18 cellular contexts compared by ENCODE assay signal in genomic region chr6:141491684-141492083, GRCh38.
A peak's percentile ranks its signal among the peaks of the same experiment; 100 is the strongest.
DNase-seq lines count a peak whose midpoint lies in the region; FAIRE-seq and TF ChIP-seq lines count a peak whose summit lies in the region.
"Had no signal": no experiment of that assay in that cellular context is flagged by ENCODE, and none has a peak within 500 bp of the region (broad histone marks: within the 10 kb centered on the region; RNA-seq: fewer than 3 reads in every experiment).

No MANE protein-coding gene starts in this region.

- H3K27ac ChIP-seq in ACC112 (ENCODE audit: low read depth, low read length) (no peak overlapping the region), GM23248 (no peak overlapping the region), OCI-LY1 (ENCODE audit: low read depth, low read length, poor library complexity, severe bottlenecking) (no peak overlapping the region), kidney (ENCODE audit: low read depth in 2 of 2, low read length in 2 of 2) (no peak overlapping the region), trophoblast cell (ENCODE audit: low read depth, low read length) (no peak overlapping the region)
- H3K27ac ChIP-seq: C4-2B had no signal

- H3K23ac ChIP-seq in trophoblast cell (ENCODE audit: low read length) = no peak overlapping the region

- H2AK5ac ChIP-seq in trophoblast cell (ENCODE audit: low read length) = no peak overlapping the region

- no peak overlapping the region for H2BK5ac ChIP-seq in trophoblast cell (ENCODE audit: low read depth, low read length, poor library complexity)

- H3K9ac ChIP-seq in GM23248 (no peak overlapping the region), OCI-LY1 (ENCODE audit: low read length) (no peak overlapping the region), kidney (ENCODE audit: low read length in 2 of 2) (no peak overlapping the region), trophoblast cell (ENCODE audit: low read length) (no peak overlapping the region)

- FAIRE-seq in kidney (lab: Jason Lieb, UNC) = peak; percentile 25
- FAIRE-seq: A204.1, D721Med, GM12892, GM18507, H54, HTR-8/SVneo had no signal

- in situ Hi-C loops in GM23248 (cut with MboI) = no loop called here

- H3K9me3 ChIP-seq in GM23248 (ENCODE audit: low read depth) = no peaks in the 10 kb centered on the region
- peaks cover 2% of the 10 kb centered on the region; the same call in 1 of the 2 replicates for H3K9me3 ChIP-seq in OCI-LY1 (ENCODE audit: low read length)
- H3K9me3 ChIP-seq in kidney (ENCODE audit: control insufficient read depth in 1 of 2, low read length in 2 of 2) = no peaks in the 10 kb centered on the region
- no peaks in the 10 kb centered on the region for H3K9me3 ChIP-seq in trophoblast cell (ENCODE audit: insufficient read depth, low read depth, low read length)
- H3K9me3 ChIP-seq: Caco-2 had no signal

- H3K18ac ChIP-seq in trophoblast cell (ENCODE audit: low read length) = no peak overlapping the region

- no peak overlapping the region for H3K4ac ChIP-seq in trophoblast cell (ENCODE audit: low read depth, low read length)

- no peak overlapping the region for H3K14ac ChIP-seq in trophoblast cell (ENCODE audit: low read length)

- H3K4me3 ChIP-seq in ACC112 (ENCODE audit: low read depth, low read length) (no peak overlapping the region), GM23248 (no peak overlapping the region), OCI-LY1 (ENCODE audit: low read depth, low read length, poor library complexity, severe bottlenecking) (no peak overlapping the region), kidney (ENCODE audit: low read length in 2 of 2) (no peak overlapping the region), trophoblast cell (ENCODE audit: low read depth, low read length) (no peak overlapping the region)
- H3K4me3 ChIP-seq: GM23338 had no signal

- H3K79me2 ChIP-seq in ACC112 (ENCODE audit: control insufficient read depth, insufficient read depth, low read length, unreplicated experiment) (no peaks in the 10 kb centered on the region), GM23248 (ENCODE audit: insufficient read depth) (no peaks in the 10 kb centered on the region), OCI-LY1 (ENCODE audit: insufficient read depth, low read length) (no peaks in the 10 kb centered on the region), trophoblast cell (ENCODE audit: control insufficient read depth, insufficient read depth, low read length, poor library complexity) (no peaks in the 10 kb centered on the region)

- H3K79me1 ChIP-seq in trophoblast cell (ENCODE audit: low read length) = no peaks in the 10 kb centered on the region

- H2AFZ ChIP-seq in ACC112 (ENCODE audit: low read length, unreplicated experiment) (peak overlapping the region; percentile 17), GM23248 (peak overlapping the region; percentile 6; the same call in 1 of the 2 replicates), OCI-LY1 (ENCODE audit: low read length) (0 out of 2 replicates have a peak overlapping the region, but pooled peaks have one; percentile 56), trophoblast cell (ENCODE audit: insufficient read depth, low read length, poor library complexity) (no peak overlapping the region)
- H2AFZ ChIP-seq: GM23338 had no signal

- no peak overlapping the region for H2BK120ac ChIP-seq in trophoblast cell (ENCODE audit: insufficient read depth, low read length, poor library complexity)

- no peak overlapping the region for H4K91ac ChIP-seq in trophoblast cell (ENCODE audit: low read depth, low read length)

- H3F3A ChIP-seq in GM23248 (ENCODE audit: insufficient read depth) (no peaks in the 10 kb centered on the region), OCI-LY1 (ENCODE audit: insufficient read depth, low read length) (no peaks in the 10 kb centered on the region; the same call in 1 of the 2 replicates)

- no peak overlapping the region for H2BK12ac ChIP-seq in trophoblast cell (ENCODE audit: low read length)

- no peak overlapping the region for H3K4me2 ChIP-seq in GM23248 (ENCODE audit: unreplicated experiment)
- no peak overlapping the region for H3K4me2 ChIP-seq in OCI-LY1 (ENCODE audit: low read length)
- H3K4me2 ChIP-seq in trophoblast cell (ENCODE audit: low read length) = no peak overlapping the region
- H3K4me2 ChIP-seq: GM23338 had no signal

- no peaks in the 10 kb centered on the region for H4K20me1 ChIP-seq in GM23248 (ENCODE audit: insufficient read depth)
- H4K20me1 ChIP-seq in OCI-LY1 (ENCODE audit: insufficient read depth, low read length) = no peaks in the 10 kb centered on the region

- no peak overlapping the region for H4K8ac ChIP-seq in trophoblast cell (ENCODE audit: low read depth, low read length)

- H4K12ac ChIP-seq in trophoblast cell (ENCODE audit: low read depth, low read length) = no peak overlapping the region

- TF ChIP-seq CTCF in OCI-LY1 (IDR thresholded peaks at IDR 0.05; ENCODE audit: low read length) (no peak), kidney (IDR thresholded peaks at IDR 0.05; ENCODE audit: borderline replicate concordance, extremely low read depth, insufficient read depth) (no peak)

- H3K9me2 ChIP-seq in GM23248 (ENCODE audit: insufficient read depth) = no peaks in the 10 kb centered on the region
- H3K9me2 ChIP-seq in OCI-LY1 (ENCODE audit: low read depth, low read length) = no peaks in the 10 kb centered on the region

- H3K27me3 ChIP-seq in ACC112 (ENCODE audit: insufficient read depth, low read length) = no peaks in the 10 kb centered on the region
- H3K27me3 ChIP-seq in GM23248 (replicated peaks; ENCODE audit: insufficient read depth) = no peaks in the 10 kb centered on the region
- no peaks in the 10 kb centered on the region for H3K27me3 ChIP-seq in OCI-LY1 (ENCODE audit: insufficient read depth, low read length)
- no peaks in the 10 kb centered on the region for H3K27me3 ChIP-seq in trophoblast cell (ENCODE audit: insufficient read depth, low read length)

- intact Hi-C loops in kidney (cut with DNase I) = no loop called here

- H3K36me3 ChIP-seq in ACC112 (ENCODE audit: insufficient read depth, low read length) = no peaks in the 10 kb centered on the region
- H3K36me3 ChIP-seq in GM23248 (ENCODE audit: low read depth) = no peaks in the 10 kb centered on the region
- H3K36me3 ChIP-seq in OCI-LY1 (ENCODE audit: insufficient read depth, low read length) = no peaks in the 10 kb centered on the region
- H3K36me3 ChIP-seq in kidney (ENCODE audit: control insufficient read depth in 1 of 2, insufficient read depth in 2 of 2, low read length in 2 of 2) = no peaks in the 10 kb centered on the region
- H3K36me3 ChIP-seq in trophoblast cell (ENCODE audit: control insufficient read depth in 1 of 2, insufficient read depth in 2 of 2, low read length in 2 of 2) = no peaks in the 10 kb centered on the region

- H3K4me1 ChIP-seq in ACC112 (ENCODE audit: control insufficient read depth, insufficient read depth, low read length, unreplicated experiment) = peaks cover 6% of the 10 kb centered on the region
- H3K4me1 ChIP-seq in GM23248 (ENCODE audit: insufficient read depth) = no peaks in the 10 kb centered on the region
- peaks cover 24% of the 10 kb centered on the region for H3K4me1 ChIP-seq in OCI-LY1 (ENCODE audit: insufficient read depth, low read length, severe bottlenecking)
- H3K4me1 ChIP-seq in kidney (ENCODE audit: control insufficient read depth in 1 of 2, insufficient read depth in 1 of 2, low read depth in 1 of 2, low read length in 2 of 2) = no peaks in the 10 kb centered on the region
- H3K4me1 ChIP-seq in trophoblast cell (ENCODE audit: control insufficient read depth in 1 of 2, insufficient read depth in 2 of 2, low read length in 2 of 2) = no peaks in the 10 kb centered on the region
- H3K4me1 ChIP-seq: Caco-2 had no signal

- DNase-seq in GM23248 (no peak), kidney (no peak), trophoblast cell (no peak), NCI-H748 (lab: John Stamatoyannopoulos, UW; ENCODE audit: unreplicated experiment) (no peak)
- DNase-seq: Caco-2; CD4-positive, alpha-beta T cell; GDM1; HCEC 1CT had no signal
